Comparison of ENCODE assay signal across 32 cellular contexts in the genomic region with DNA sequence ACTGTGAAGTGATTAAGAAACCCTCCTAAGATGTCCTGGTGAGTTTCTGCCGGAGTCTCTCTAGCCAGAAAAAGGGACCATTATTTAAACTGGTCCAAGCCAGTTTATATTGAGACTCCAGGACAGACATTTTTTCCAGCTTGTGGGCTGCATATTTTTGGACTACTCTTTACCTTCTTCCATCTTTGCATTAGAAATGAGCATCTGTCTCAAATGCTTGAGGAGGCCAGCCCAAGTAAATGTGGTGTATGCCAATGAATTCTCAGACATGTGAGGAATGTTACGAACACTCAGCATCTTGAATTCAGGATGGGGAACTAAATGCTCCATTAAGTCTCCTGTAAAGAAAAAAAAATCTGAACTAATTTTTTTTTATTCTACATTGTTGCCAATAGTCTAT.
"Had no signal": no experiment of that assay in that cellular context is flagged by ENCODE, and none has a peak within 500 bp of the region (broad histone marks: within the 10 kb centered on the region; RNA-seq: fewer than 3 reads in every experiment).

No MANE protein-coding gene starts in this region.

- H3K9me3 Mint-ChIP-seq: activated CD4-positive, alpha-beta memory T cell treated with anti-CD3 and anti-CD28 coated beads for 36 hours; activated CD4-positive, alpha-beta T cell treated with anti-CD3 and anti-CD28 coated beads, Interleukin-2, amount 10 ng/mL, durations not matched to agents 24 days and 14 days; activated naive CD4-positive, alpha-beta T cell treated with anti-CD3 and anti-CD28 coated beads, Interleukin-2, amount 10 ng/mL, durations not matched to agents 7 days and 5 days; activated naive CD4-positive, alpha-beta T cell treated with anti-CD3 and anti-CD28 coated beads, Interleukin-2, amount 50 U/mL, for 72 hours; activated naive CD8-positive, alpha-beta T cell treated with anti-CD3 and anti-CD28 coated beads, Interleukin-2, amount 50 U/mL, for 24 hours; T-helper 2 cell treated with Interferon-gamma antibody and Interleukin-4, amounts not matched to agents 5 μg/mL and 100 μg/mL, for 36 hours had no signal

- H3K4me1 ChIP-seq: gastroesophageal sphincter had no signal

- H3K4me3 ChIP-seq: adrenal gland, esophagus squamous epithelium, gastroesophageal sphincter, heart right ventricle, hepatocyte had no signal

- H3K4me2 ChIP-seq: hepatocyte had no signal

- H3K27me3 Mint-ChIP-seq: activated CD4-positive, alpha-beta memory T cell treated with anti-CD3 and anti-CD28 coated beads for 36 hours; activated CD4-positive, alpha-beta T cell treated with anti-CD3 and anti-CD28 coated beads for 36 hours; activated CD4-positive, alpha-beta T cell treated with anti-CD3 and anti-CD28 coated beads, Interleukin-2, amount 10 ng/mL, durations not matched to agents 24 days and 14 days; activated naive CD4-positive, alpha-beta T cell treated with anti-CD3 and anti-CD28 coated beads, Interleukin-2, amount 10 ng/mL, durations not matched to agents 7 days and 5 days; activated naive CD8-positive, alpha-beta T cell treated with anti-CD3 and anti-CD28 coated beads, Interleukin-2, amount 50 U/mL, for 24 hours; T-helper 17 cell had no signal

- H2AFZ ChIP-seq: hepatocyte had no signal

- H3K27ac Mint-ChIP-seq: activated CD4-positive, alpha-beta memory T cell treated with anti-CD3 and anti-CD28 coated beads for 36 hours; activated CD4-positive, alpha-beta T cell treated with anti-CD3 and anti-CD28 coated beads for 36 hours; activated CD4-positive, alpha-beta T cell treated with anti-CD3 and anti-CD28 coated beads, Interleukin-2, amount 10 ng/mL, durations not matched to agents 24 days and 14 days; activated naive CD4-positive, alpha-beta T cell treated with anti-CD3 and anti-CD28 coated beads, Interleukin-2, amount 10 ng/mL, durations not matched to agents 7 days and 5 days; activated naive CD4-positive, alpha-beta T cell treated with anti-CD3 and anti-CD28 coated beads, Interleukin-2, amount 50 U/mL, for 72 hours; activated naive CD8-positive, alpha-beta T cell treated with anti-CD3 and anti-CD28 coated beads, Interleukin-2, amount 50 U/mL, for 24 hours; T-helper 17 cell; T-helper 2 cell treated with Interferon-gamma antibody and Interleukin-4, amounts not matched to agents 5 μg/mL and 100 μg/mL, for 36 hours had no signal

- H3K4me1 Mint-ChIP-seq: activated CD4-positive, alpha-beta T cell treated with anti-CD3 and anti-CD28 coated beads for 36 hours; activated naive CD4-positive, alpha-beta T cell treated with anti-CD3 and anti-CD28 coated beads, Interleukin-2, amount 10 ng/mL, durations not matched to agents 7 days and 5 days; activated naive CD8-positive, alpha-beta T cell treated with anti-CD3 and anti-CD28 coated beads, Interleukin-2, amount 50 U/mL, for 24 hours had no signal

- H3K27ac ChIP-seq: adrenal gland, epithelial cell of prostate, esophagus squamous epithelium, gastroesophageal sphincter, heart right ventricle, hepatocyte had no signal

- H3K9me3 ChIP-seq: adrenal gland, esophagus squamous epithelium, gastroesophageal sphincter, heart right ventricle had no signal

- ATAC-seq: activated CD4-positive, alpha-beta T cell treated with anti-CD3 and anti-CD28 coated beads for 36 hours; activated naive CD4-positive, alpha-beta T cell treated with anti-CD3 and anti-CD28 coated beads, Interleukin-2, amount 50 U/mL, for 72 hours; activated naive CD8-positive, alpha-beta T cell treated with anti-CD3 and anti-CD28 coated beads, Interleukin-2, amount 50 U/mL, for 24 hours; gastroesophageal sphincter; heart right ventricle; T-helper 17 cell had no signal

- DNase-seq: activated CD4-positive, alpha-beta memory T cell treated with anti-CD3 and anti-CD28 coated beads for 36 hours; activated CD4-positive, alpha-beta T cell treated with anti-CD3 and anti-CD28 coated beads for 36 hours; activated CD4-positive, alpha-beta T cell treated with anti-CD3 and anti-CD28 coated beads, Interleukin-2, amount 10 ng/mL, durations not matched to agents 24 days and 14 days; activated CD4-positive, CD25-positive, alpha-beta regulatory T cell; activated CD4-positive, CD25-positive, alpha-beta regulatory T cell treated with anti-CD3 and anti-CD28 coated beads, Interleukin-2, amount 50 U/mL, for 72 hours; activated CD8-positive, alpha-beta memory T cell treated with anti-CD3 and anti-CD28 coated beads for 24 hours; activated gamma-delta T cell; activated naive CD4-positive, alpha-beta T cell; activated naive CD4-positive, alpha-beta T cell treated with anti-CD3 and anti-CD28 coated beads, Interleukin-2, amount 10 ng/mL, durations not matched to agents 7 days and 5 days; activated naive CD8-positive, alpha-beta T cell treated with anti-CD3 and anti-CD28 coated beads, Interleukin-2, amount 50 U/mL, for 24 hours; activated T-cell treated with anti-CD3 and anti-CD28 coated beads, Interleukin-2, amount 50 U/mL, for 1 hour; activated T-cell treated with anti-CD3 and anti-CD28 coated beads, Interleukin-2, amount 50 U/mL, for 48 hours; amygdala; caudate nucleus; cortex of kidney; dermis blood vessel endothelial cell; effector CD8-positive, alpha-beta T cell; esophagus squamous epithelium; foreskin melanocyte; heart right ventricle; T-helper 1 cell; T-helper 17 cell; T1000 had no signal

- FAIRE-seq: colon, endometrium, endothelial cell of umbilical vein had no signal

- H3K4me3 Mint-ChIP-seq: activated CD4-positive, alpha-beta memory T cell treated with anti-CD3 and anti-CD28 coated beads for 36 hours; activated CD4-positive, alpha-beta T cell treated with anti-CD3 and anti-CD28 coated beads for 36 hours; activated CD4-positive, alpha-beta T cell treated with anti-CD3 and anti-CD28 coated beads, Interleukin-2, amount 10 ng/mL, durations not matched to agents 24 days and 14 days; activated naive CD4-positive, alpha-beta T cell treated with anti-CD3 and anti-CD28 coated beads, Interleukin-2, amount 10 ng/mL, durations not matched to agents 7 days and 5 days; activated naive CD8-positive, alpha-beta T cell treated with anti-CD3 and anti-CD28 coated beads, Interleukin-2, amount 50 U/mL, for 24 hours; T-helper 17 cell; T-helper 2 cell treated with Interferon-gamma antibody and Interleukin-4, amounts not matched to agents 5 μg/mL and 100 μg/mL, for 36 hours had no signal

- H3K27me3 ChIP-seq: adrenal gland, esophagus squamous epithelium, gastroesophageal sphincter, heart right ventricle, hepatocyte had no signal

- H3K79me2 ChIP-seq: hepatocyte had no signal
